In genomic region chr1:24927473-24927872, GRCh38 we compare ENCODE assay signal across 12 cellular contexts. TPM values are rescaled to one million over a fixed set of nuclear protein-coding genes. Genes with fewer than 3 reads are reported as not detected.
DNase-seq lines count a peak whose midpoint lies in the region; ATAC-seq and TF ChIP-seq lines count a peak whose summit lies in the region.
"Had no signal": no experiment of that assay in that cellular context is flagged by ENCODE, and none has a peak within 500 bp of the region (broad histone marks: within the 10 kb centered on the region; RNA-seq: fewer than 3 reads in every experiment).

No MANE protein-coding gene starts in this region.

- H3K4me1 ChIP-seq in CD8-positive, alpha-beta T cell (ENCODE audit: insufficient read depth, low read length) = peaks cover 74% of the 10 kb centered on the region

- H3K4me3 ChIP-seq in CD8-positive, alpha-beta T cell (ENCODE audit: low read depth, low read length) = peak overlapping the region; percentile 89
- H3K4me3 ChIP-seq in HL-60 (replicated peaks; ENCODE audit: insufficient read depth, low read length) = no peak overlapping the region
- H3K4me3 ChIP-seq in H7 (ENCODE audit: insufficient read depth, low read depth, low read length) = no peak overlapping the region

- no peak for TF ChIP-seq CTCF in CD8-positive, alpha-beta T cell (IDR thresholded peaks at IDR 0.05)
- no peak for TF ChIP-seq CTCF in HL-60 (IDR thresholded peaks at IDR 0.05; ENCODE audit: insufficient read depth, low read length)

- intact Hi-C loops in CD8-positive, alpha-beta T cell (cut with DNase I, micrococcal nuclease) = loop anchor here (5.0 to 10.0 kb wide), 2 partner anchors 320 to 423 kb away; partner anchors contain the start of genes RCAN3 (in 2 of the 2) and RSRP1 (in 1 of the 2)
- intact Hi-C loops in activated T-helper 2 cell treated with anti-CD3 and anti-CD28 coated beads, Interferon-gamma antibody, Interleukin-2, Interleukin-4, amounts not matched to agents 10 μg/mL and 5 μg/mL and 100 μg/mL, durations not matched to agents 14 hours and 24 hours and 36 hours (cut with micrococcal nuclease) = no loop called here

- H3K9me3 Mint-ChIP-seq in CD8-positive, alpha-beta T cell = no peaks in the 10 kb centered on the region
- H3K9me3 Mint-ChIP-seq in activated T-helper 2 cell treated with anti-CD3 and anti-CD28 coated beads, Interferon-gamma antibody, Interleukin-2, Interleukin-4, amounts not matched to agents 10 μg/mL and 5 μg/mL and 100 μg/mL, durations not matched to agents 14 hours and 24 hours and 36 hours = no peaks in the 10 kb centered on the region
- no peaks in the 10 kb centered on the region for H3K9me3 Mint-ChIP-seq in naive thymus-derived CD8-positive, alpha-beta T cell
- H3K9me3 Mint-ChIP-seq: nephron had no signal

- peaks cover 62% of the 10 kb centered on the region for H3K36me3 Mint-ChIP-seq in CD8-positive, alpha-beta T cell
- peaks cover 79% of the 10 kb centered on the region for H3K36me3 Mint-ChIP-seq in activated T-helper 2 cell treated with anti-CD3 and anti-CD28 coated beads, Interferon-gamma antibody, Interleukin-2, Interleukin-4, amounts not matched to agents 10 μg/mL and 5 μg/mL and 100 μg/mL, durations not matched to agents 14 hours and 24 hours and 36 hours (ENCODE audit: low read depth)
- peaks cover 4 to 50% (median 16%) of the 10 kb centered on the region in 3 donors for H3K36me3 Mint-ChIP-seq in naive thymus-derived CD8-positive, alpha-beta T cell

- H3K27me3 Mint-ChIP-seq in CD8-positive, alpha-beta T cell (ENCODE audit: low read depth) = no peaks in the 10 kb centered on the region
- H3K27me3 Mint-ChIP-seq in activated T-helper 2 cell treated with anti-CD3 and anti-CD28 coated beads, Interferon-gamma antibody, Interleukin-2, Interleukin-4, amounts not matched to agents 10 μg/mL and 5 μg/mL and 100 μg/mL, durations not matched to agents 14 hours and 24 hours and 36 hours (ENCODE audit: low read depth) = no peaks in the 10 kb centered on the region
- H3K27me3 Mint-ChIP-seq in naive thymus-derived CD8-positive, alpha-beta T cell = no peaks in the 10 kb centered on the region

- H3K4me3 Mint-ChIP-seq in CD8-positive, alpha-beta T cell = peak overlapping the region; percentile 93
- peak overlapping the region; percentile 93 for H3K4me3 Mint-ChIP-seq in activated T-helper 2 cell treated with anti-CD3 and anti-CD28 coated beads, Interferon-gamma antibody, Interleukin-2, Interleukin-4, amounts not matched to agents 10 μg/mL and 5 μg/mL and 100 μg/mL, durations not matched to agents 14 hours and 24 hours and 36 hours (ENCODE audit: low read depth)
- peak overlapping the region; percentile 89 to 99 (median 98) for H3K4me3 Mint-ChIP-seq in naive thymus-derived CD8-positive, alpha-beta T cell

- H3K4me1 Mint-ChIP-seq in CD8-positive, alpha-beta T cell (ENCODE audit: low read depth) = peaks cover 61% of the 10 kb centered on the region
- H3K4me1 Mint-ChIP-seq in activated T-helper 2 cell treated with anti-CD3 and anti-CD28 coated beads, Interferon-gamma antibody, Interleukin-2, Interleukin-4, amounts not matched to agents 10 μg/mL and 5 μg/mL and 100 μg/mL, durations not matched to agents 14 hours and 24 hours and 36 hours (ENCODE audit: low read depth) = peaks cover 59% of the 10 kb centered on the region
- peaks cover 32 to 70% (median 70%) of the 10 kb centered on the region in 4 donors for H3K4me1 Mint-ChIP-seq in naive thymus-derived CD8-positive, alpha-beta T cell

- H3K9me3 ChIP-seq in CD8-positive, alpha-beta T cell (ENCODE audit: low read length) = no peaks in the 10 kb centered on the region

- peak overlapping the region; percentile 99 for H3K27ac Mint-ChIP-seq in CD8-positive, alpha-beta T cell
- peak overlapping the region; percentile 67 for H3K27ac Mint-ChIP-seq in activated T-helper 2 cell treated with anti-CD3 and anti-CD28 coated beads, Interferon-gamma antibody, Interleukin-2, Interleukin-4, amounts not matched to agents 10 μg/mL and 5 μg/mL and 100 μg/mL, durations not matched to agents 14 hours and 24 hours and 36 hours
- peak overlapping the region; percentile 88 to 100 (median 98) for H3K27ac Mint-ChIP-seq in naive thymus-derived CD8-positive, alpha-beta T cell
- H3K27ac Mint-ChIP-seq: nephron had no signal

- POLR2A ChIA-PET in CD8-positive, alpha-beta T cell (lab: Charles Lee) = interaction anchor here (0.5 to 9.8 kb wide), 17 partner anchors 9 to 423 kb away, joined by 3 to 195 read pairs (median 4); partner anchors contain the start of gene RSRP1
- POLR2A ChIA-PET in naive thymus-derived CD8-positive, alpha-beta T cell (lab: Charles Lee) = interaction anchor here (0.9 to 11.0 kb wide), 11 partner anchors 9 to 305 kb away, joined by 3 to 290 read pairs (median 13); partner anchors contain the start of gene SYF2

- DNase-seq in CD8-positive, alpha-beta T cell = peak in 1 of 7 experiments; percentile 43
- DNase-seq in HL-60 (ENCODE audit: low read depth in 1 of 2, low spot score in 1 of 2) = no peak
- DNase-seq in activated T-helper 2 cell treated with anti-CD3 and anti-CD28 coated beads, Interferon-gamma antibody, Interleukin-2, Interleukin-4, amounts not matched to agents 10 μg/mL and 5 μg/mL and 100 μg/mL, durations not matched to agents 14 hours and 24 hours and 36 hours (ENCODE audit: low spot score) = no peak
- DNase-seq in naive thymus-derived CD8-positive, alpha-beta T cell = peak in 1 of 10 donors; percentile 20
- no peak for DNase-seq in H7
- no peak for DNase-seq in NCI-H1092 (lab: John Stamatoyannopoulos, UW)
- DNase-seq: COR-L47, kidney glomerular epithelial cell had no signal

- H3K27me3 ChIP-seq in CD8-positive, alpha-beta T cell (ENCODE audit: insufficient read depth, low read length) = no peaks in the 10 kb centered on the region
- H3K27me3 ChIP-seq in HL-60 (ENCODE audit: insufficient read depth, poor library complexity, severe bottlenecking) (no peaks in the 10 kb centered on the region), H7 (ENCODE audit: control insufficient read depth, insufficient read depth, low read length) (peaks cover 72% of the 10 kb centered on the region)

- CTCF ChIA-PET in CD8-positive, alpha-beta T cell (lab: Charles Lee) = interaction anchor here (1.0 to 14.6 kb wide), 14 partner anchors 9 to 277 kb away, joined by 3 to 111 read pairs (median 5); no protein-coding TSS in a partner anchor

- ATAC-seq in CD8-positive, alpha-beta T cell = no peak
- no peak for ATAC-seq in naive thymus-derived CD8-positive, alpha-beta T cell
- no peak for ATAC-seq in HG03565 (IDR thresholded peaks at IDR 0.05; ENCODE audit: unreplicated experiment)
- no peak for ATAC-seq in HG02938 (IDR thresholded peaks at IDR 0.05; ENCODE audit: unreplicated experiment)
- ATAC-seq: right cardiac atrium had no signal

- peak overlapping the region; percentile 95 for H3K27ac ChIP-seq in CD8-positive, alpha-beta T cell (ENCODE audit: low read depth, low read length)
- peak overlapping the region; percentile 93 for H3K27ac ChIP-seq in HL-60 (replicated peaks)

- peaks cover 24% of the 10 kb centered on the region for H3K36me3 ChIP-seq in CD8-positive, alpha-beta T cell (ENCODE audit: insufficient read depth, low read length)
- H3K36me3 ChIP-seq in H7 (replicated peaks; ENCODE audit: control insufficient read depth, insufficient read depth, low read length) = no peaks in the 10 kb centered on the region

RNA-seq across cellular contexts. Expression of gene RUNX3, which starts 2.6 kb away (rescaled TPM):
- total RNA-seq in CD8-positive, alpha-beta T cell = 100 to 1,000 TPM; 423 to 424 TPM
- total RNA-seq in activated T-helper 2 cell treated with anti-CD3 and anti-CD28 coated beads, Interferon-gamma antibody, Interleukin-2, Interleukin-4, amounts not matched to agents 10 μg/mL and 5 μg/mL and 100 μg/mL, durations not matched to agents 14 hours and 24 hours and 36 hours = 129 and 135 TPM in 2 replicates
- 10 to 100 TPM; 87.1 to 95.3 TPM for total RNA-seq in naive thymus-derived CD8-positive, alpha-beta T cell
- 10 to 100 TPM; 22.0 to 64.0 (median 54.0) TPM for polyA plus RNA-seq in naive thymus-derived CD8-positive, alpha-beta T cell
- 1.3 and 3.5 TPM in 2 replicates for total RNA-seq in H7 (2014; rRNA removed; shearing (Covaris generic))

Comparison
In these comparisons a context has a peak if more than half of its experiments do, and no peak if none do; other contexts are left out.
1. RNA of gene RUNX3, which starts 2.6 kb away (total RNA-seq): 423 to 424 TPM in CD8-positive, alpha-beta T cell, 129 to 135 TPM in activated T-helper 2 cell treated with anti-CD3 and anti-CD28 coated beads, Interferon-gamma antibody, Interleukin-2, Interleukin-4, amounts not matched to agents 10 μg/mL and 5 μg/mL and 100 μg/mL, durations not matched to agents 14 hours and 24 hours and 36 hours and 87.1 to 95.3 TPM in naive thymus-derived CD8-positive, alpha-beta T cell; 1.3 to 3.5 TPM in H7; every median in the first group is over 10 times any median in the second.
2. Peak in every context shown above with its lines, with median percentiles within 50 percentile points of each other: H3K27ac Mint-ChIP-seq and H3K4me3 Mint-ChIP-seq.